ENCODE assay signal across 1 cellular context in the genomic region with DNA sequence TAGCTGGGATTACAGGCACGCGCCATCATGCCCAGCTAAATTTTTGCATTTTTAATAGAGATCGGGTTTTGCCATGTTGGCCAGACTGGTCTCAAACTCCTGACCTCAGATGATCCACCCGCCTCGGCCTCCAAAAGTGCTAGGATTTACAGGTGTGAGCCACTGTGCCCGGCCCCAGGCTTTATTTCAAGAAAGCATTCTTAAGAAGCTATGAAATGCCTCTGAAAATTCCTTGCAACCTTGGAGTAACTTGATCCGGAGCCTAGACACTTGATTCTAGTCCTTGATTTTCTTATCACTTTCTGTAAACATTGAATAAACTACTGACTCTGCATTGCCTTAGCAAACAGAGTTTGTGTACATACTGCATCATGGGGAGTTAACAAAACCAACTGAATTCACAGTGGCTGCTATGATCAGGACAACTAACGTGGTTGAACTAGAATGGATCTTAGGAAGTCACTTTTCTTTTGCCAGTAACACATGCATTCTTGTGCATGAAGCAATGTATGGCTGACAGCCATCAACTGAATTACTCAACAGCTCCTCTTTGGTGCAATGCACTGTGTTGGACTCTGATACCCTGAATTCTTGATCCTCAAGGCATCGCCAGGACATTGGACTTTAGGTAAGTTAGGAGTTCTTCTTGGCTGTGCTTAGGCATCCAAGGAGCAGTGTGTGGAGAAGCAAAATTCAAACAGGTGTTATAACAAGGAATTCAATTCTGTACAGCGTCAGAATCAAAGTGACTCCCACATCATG.
TF ChIP-seq lines count a peak whose summit lies in the region.

No MANE protein-coding gene starts in this region.

TF ChIP-seq in HepG2, 621 proteins besides CTCF, POLR2A, EP300 and RAD21 (continued from another document and continues in another):
- TF ChIP-seq, protein P1, sequence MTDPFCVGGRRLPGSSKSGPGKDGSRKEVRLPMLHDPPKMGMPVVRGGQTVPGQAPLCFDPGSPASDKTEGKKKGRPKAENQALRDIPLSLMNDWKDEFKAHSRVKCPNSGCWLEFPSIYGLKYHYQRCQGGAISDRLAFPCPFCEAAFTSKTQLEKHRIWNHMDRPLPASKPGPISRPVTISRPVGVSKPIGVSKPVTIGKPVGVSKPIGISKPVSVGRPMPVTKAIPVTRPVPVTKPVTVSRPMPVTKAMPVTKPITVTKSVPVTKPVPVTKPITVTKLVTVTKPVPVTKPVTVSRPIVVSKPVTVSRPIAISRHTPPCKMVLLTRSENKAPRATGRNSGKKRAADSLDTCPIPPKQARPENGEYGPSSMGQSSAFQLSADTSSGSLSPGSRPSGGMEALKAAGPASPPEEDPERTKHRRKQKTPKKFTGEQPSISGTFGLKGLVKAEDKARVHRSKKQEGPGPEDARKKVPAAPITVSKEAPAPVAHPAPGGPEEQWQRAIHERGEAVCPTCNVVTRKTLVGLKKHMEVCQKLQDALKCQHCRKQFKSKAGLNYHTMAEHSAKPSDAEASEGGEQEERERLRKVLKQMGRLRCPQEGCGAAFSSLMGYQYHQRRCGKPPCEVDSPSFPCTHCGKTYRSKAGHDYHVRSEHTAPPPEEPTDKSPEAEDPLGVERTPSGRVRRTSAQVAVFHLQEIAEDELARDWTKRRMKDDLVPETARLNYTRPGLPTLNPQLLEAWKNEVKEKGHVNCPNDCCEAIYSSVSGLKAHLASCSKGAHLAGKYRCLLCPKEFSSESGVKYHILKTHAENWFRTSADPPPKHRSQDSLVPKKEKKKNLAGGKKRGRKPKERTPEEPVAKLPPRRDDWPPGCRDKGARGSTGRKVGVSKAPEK (CRISPR knock-in tag; IDR thresholded peaks at IDR 0.05; ENCODE audit: borderline replicate concordance): peak; percentile 99
- peak; percentile 99 for TF ChIP-seq HMG20A (CRISPR knock-in tag; IDR thresholded peaks at IDR 0.05; ENCODE audit: borderline replicate concordance)
- peak; percentile 81 for TF ChIP-seq GLI4 (CRISPR knock-in tag; IDR thresholded peaks at IDR 0.05; ENCODE audit: borderline replicate concordance)
- TF ChIP-seq, protein P2, sequence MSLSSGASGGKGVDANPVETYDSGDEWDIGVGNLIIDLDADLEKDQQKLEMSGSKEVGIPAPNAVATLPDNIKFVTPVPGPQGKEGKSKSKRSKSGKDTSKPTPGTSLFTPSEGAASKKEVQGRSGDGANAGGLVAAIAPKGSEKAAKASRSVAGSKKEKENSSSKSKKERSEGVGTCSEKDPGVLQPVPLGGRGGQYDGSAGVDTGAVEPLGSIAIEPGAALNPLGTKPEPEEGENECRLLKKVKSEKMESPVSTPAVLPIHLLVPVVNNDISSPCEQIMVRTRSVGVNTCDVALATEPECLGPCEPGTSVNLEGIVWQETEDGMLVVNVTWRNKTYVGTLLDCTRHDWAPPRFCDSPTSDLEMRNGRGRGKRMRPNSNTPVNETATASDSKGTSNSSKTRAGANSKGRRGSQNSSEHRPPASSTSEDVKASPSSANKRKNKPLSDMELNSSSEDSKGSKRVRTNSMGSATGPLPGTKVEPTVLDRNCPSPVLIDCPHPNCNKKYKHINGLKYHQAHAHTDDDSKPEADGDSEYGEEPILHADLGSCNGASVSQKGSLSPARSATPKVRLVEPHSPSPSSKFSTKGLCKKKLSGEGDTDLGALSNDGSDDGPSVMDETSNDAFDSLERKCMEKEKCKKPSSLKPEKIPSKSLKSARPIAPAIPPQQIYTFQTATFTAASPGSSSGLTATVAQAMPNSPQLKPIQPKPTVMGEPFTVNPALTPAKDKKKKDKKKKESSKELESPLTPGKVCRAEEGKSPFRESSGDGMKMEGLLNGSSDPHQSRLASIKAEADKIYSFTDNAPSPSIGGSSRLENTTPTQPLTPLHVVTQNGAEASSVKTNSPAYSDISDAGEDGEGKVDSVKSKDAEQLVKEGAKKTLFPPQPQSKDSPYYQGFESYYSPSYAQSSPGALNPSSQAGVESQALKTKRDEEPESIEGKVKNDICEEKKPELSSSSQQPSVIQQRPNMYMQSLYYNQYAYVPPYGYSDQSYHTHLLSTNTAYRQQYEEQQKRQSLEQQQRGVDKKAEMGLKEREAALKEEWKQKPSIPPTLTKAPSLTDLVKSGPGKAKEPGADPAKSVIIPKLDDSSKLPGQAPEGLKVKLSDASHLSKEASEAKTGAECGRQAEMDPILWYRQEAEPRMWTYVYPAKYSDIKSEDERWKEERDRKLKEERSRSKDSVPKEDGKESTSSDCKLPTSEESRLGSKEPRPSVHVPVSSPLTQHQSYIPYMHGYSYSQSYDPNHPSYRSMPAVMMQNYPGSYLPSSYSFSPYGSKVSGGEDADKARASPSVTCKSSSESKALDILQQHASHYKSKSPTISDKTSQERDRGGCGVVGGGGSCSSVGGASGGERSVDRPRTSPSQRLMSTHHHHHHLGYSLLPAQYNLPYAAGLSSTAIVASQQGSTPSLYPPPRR (CRISPR knock-in tag; IDR thresholded peaks at IDR 0.05; ENCODE audit: borderline replicate concordance): peak; percentile 97
- TF ChIP-seq, protein P3, sequence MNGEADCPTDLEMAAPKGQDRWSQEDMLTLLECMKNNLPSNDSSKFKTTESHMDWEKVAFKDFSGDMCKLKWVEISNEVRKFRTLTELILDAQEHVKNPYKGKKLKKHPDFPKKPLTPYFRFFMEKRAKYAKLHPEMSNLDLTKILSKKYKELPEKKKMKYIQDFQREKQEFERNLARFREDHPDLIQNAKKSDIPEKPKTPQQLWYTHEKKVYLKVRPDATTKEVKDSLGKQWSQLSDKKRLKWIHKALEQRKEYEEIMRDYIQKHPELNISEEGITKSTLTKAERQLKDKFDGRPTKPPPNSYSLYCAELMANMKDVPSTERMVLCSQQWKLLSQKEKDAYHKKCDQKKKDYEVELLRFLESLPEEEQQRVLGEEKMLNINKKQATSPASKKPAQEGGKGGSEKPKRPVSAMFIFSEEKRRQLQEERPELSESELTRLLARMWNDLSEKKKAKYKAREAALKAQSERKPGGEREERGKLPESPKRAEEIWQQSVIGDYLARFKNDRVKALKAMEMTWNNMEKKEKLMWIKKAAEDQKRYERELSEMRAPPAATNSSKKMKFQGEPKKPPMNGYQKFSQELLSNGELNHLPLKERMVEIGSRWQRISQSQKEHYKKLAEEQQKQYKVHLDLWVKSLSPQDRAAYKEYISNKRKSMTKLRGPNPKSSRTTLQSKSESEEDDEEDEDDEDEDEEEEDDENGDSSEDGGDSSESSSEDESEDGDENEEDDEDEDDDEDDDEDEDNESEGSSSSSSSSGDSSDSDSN (CRISPR knock-in tag; IDR thresholded peaks at IDR 0.05): peak; percentile 54; the same call in 1 of the 2 replicates
- TF ChIP-seq, protein P4, sequence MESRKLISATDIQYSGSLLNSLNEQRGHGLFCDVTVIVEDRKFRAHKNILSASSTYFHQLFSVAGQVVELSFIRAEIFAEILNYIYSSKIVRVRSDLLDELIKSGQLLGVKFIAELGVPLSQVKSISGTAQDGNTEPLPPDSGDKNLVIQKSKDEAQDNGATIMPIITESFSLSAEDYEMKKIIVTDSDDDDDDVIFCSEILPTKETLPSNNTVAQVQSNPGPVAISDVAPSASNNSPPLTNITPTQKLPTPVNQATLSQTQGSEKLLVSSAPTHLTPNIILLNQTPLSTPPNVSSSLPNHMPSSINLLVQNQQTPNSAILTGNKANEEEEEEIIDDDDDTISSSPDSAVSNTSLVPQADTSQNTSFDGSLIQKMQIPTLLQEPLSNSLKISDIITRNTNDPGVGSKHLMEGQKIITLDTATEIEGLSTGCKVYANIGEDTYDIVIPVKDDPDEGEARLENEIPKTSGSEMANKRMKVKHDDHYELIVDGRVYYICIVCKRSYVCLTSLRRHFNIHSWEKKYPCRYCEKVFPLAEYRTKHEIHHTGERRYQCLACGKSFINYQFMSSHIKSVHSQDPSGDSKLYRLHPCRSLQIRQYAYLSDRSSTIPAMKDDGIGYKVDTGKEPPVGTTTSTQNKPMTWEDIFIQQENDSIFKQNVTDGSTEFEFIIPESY (CRISPR knock-in tag; IDR thresholded peaks at IDR 0.05): peak; percentile 86
- peak; percentile 95 for TF ChIP-seq EHMT2 (IDR thresholded peaks at IDR 0.05; ENCODE audit: borderline replicate concordance, low read depth, low read length)
- TF ChIP-seq ZBTB7A (CRISPR knock-in tag; IDR thresholded peaks at IDR 0.05): no peak
- peak; percentile 76 for TF ChIP-seq SMYD3 (CRISPR knock-in tag; IDR thresholded peaks at IDR 0.05)
- no peak for TF ChIP-seq BRCA1 (CRISPR knock-in tag; IDR thresholded peaks at IDR 0.05)
- peak; percentile 92 for TF ChIP-seq HMG20B (CRISPR knock-in tag; conservative IDR thresholded peaks at IDR 0.05)
- TF ChIP-seq, protein P5, sequence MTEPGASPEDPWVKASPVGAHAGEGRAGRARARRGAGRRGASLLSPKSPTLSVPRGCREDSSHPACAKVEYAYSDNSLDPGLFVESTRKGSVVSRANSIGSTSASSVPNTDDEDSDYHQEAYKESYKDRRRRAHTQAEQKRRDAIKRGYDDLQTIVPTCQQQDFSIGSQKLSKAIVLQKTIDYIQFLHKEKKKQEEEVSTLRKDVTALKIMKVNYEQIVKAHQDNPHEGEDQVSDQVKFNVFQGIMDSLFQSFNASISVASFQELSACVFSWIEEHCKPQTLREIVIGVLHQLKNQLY (CRISPR knock-in tag; IDR thresholded peaks at IDR 0.05): peak; percentile 91
- TF ChIP-seq SOX13 (IDR thresholded peaks at IDR 0.05): peak; percentile 88
- TF ChIP-seq SOX13 (CRISPR knock-in tag; conservative IDR thresholded peaks at IDR 0.05 in 1 of 2, IDR thresholded peaks at IDR 0.05 in 1 of 2): peak in 1 of 2 experiments; percentile 98; a peak in 2 of 4 replicates
- no peak for TF ChIP-seq SP2 (CRISPR knock-in tag; IDR thresholded peaks at IDR 0.05)
- TF ChIP-seq, protein P6, sequence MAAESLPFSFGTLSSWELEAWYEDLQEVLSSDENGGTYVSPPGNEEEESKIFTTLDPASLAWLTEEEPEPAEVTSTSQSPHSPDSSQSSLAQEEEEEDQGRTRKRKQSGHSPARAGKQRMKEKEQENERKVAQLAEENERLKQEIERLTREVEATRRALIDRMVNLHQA (CRISPR knock-in tag; IDR thresholded peaks at IDR 0.05): no peak
- TF ChIP-seq DNMT3B (CRISPR knock-in tag; conservative IDR thresholded peaks at IDR 0.05): peak; percentile 90
- TF ChIP-seq EZH2 (conservative IDR thresholded peaks at IDR 0.05; ENCODE audit: low read depth, low read length): no peak
- peak; percentile 64; the same call in 1 of the 2 replicates for TF ChIP-seq ZNF709 (CRISPR knock-in tag; IDR thresholded peaks at IDR 0.05)
- TF ChIP-seq ZSCAN25 (CRISPR knock-in tag; IDR thresholded peaks at IDR 0.05): peak; percentile 59; the same call in 1 of the 2 replicates
- TF ChIP-seq, protein P7, sequence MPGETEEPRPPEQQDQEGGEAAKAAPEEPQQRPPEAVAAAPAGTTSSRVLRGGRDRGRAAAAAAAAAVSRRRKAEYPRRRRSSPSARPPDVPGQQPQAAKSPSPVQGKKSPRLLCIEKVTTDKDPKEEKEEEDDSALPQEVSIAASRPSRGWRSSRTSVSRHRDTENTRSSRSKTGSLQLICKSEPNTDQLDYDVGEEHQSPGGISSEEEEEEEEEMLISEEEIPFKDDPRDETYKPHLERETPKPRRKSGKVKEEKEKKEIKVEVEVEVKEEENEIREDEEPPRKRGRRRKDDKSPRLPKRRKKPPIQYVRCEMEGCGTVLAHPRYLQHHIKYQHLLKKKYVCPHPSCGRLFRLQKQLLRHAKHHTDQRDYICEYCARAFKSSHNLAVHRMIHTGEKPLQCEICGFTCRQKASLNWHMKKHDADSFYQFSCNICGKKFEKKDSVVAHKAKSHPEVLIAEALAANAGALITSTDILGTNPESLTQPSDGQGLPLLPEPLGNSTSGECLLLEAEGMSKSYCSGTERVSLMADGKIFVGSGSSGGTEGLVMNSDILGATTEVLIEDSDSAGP (CRISPR knock-in tag; IDR thresholded peaks at IDR 0.05; ENCODE audit: borderline replicate concordance): peak; percentile 54
- no peak for TF ChIP-seq GPN1 (CRISPR knock-in tag; IDR thresholded peaks at IDR 0.05; ENCODE audit: borderline replicate concordance)
- TF ChIP-seq, protein P8, sequence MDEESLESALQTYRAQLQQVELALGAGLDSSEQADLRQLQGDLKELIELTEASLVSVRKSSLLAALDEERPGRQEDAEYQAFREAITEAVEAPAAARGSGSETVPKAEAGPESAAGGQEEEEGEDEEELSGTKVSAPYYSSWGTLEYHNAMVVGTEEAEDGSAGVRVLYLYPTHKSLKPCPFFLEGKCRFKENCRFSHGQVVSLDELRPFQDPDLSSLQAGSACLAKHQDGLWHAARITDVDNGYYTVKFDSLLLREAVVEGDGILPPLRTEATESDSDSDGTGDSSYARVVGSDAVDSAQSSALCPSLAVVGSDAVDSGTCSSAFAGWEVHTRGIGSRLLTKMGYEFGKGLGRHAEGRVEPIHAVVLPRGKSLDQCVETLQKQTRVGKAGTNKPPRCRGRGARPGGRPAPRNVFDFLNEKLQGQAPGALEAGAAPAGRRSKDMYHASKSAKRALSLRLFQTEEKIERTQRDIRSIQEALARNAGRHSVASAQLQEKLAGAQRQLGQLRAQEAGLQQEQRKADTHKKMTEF (CRISPR knock-in tag; IDR thresholded peaks at IDR 0.05): peak; percentile 99
- TF ChIP-seq PRPF4 (IDR thresholded peaks at IDR 0.05; ENCODE audit: low read depth, low read length, poor library complexity, severe bottlenecking): no peak
- no peak; the same call in 1 of the 2 replicates for TF ChIP-seq ZNF629 (CRISPR knock-in tag; conservative IDR thresholded peaks at IDR 0.05)
- TF ChIP-seq, protein P9, sequence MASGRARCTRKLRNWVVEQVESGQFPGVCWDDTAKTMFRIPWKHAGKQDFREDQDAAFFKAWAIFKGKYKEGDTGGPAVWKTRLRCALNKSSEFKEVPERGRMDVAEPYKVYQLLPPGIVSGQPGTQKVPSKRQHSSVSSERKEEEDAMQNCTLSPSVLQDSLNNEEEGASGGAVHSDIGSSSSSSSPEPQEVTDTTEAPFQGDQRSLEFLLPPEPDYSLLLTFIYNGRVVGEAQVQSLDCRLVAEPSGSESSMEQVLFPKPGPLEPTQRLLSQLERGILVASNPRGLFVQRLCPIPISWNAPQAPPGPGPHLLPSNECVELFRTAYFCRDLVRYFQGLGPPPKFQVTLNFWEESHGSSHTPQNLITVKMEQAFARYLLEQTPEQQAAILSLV (CRISPR knock-in tag; IDR thresholded peaks at IDR 0.05; ENCODE audit: borderline replicate concordance): no peak
- TF ChIP-seq FOXO1 (CRISPR knock-in tag; IDR thresholded peaks at IDR 0.05): peak; percentile 92
- no peak for TF ChIP-seq RFX1 (IDR thresholded peaks at IDR 0.05)
- TF ChIP-seq, protein P10, sequence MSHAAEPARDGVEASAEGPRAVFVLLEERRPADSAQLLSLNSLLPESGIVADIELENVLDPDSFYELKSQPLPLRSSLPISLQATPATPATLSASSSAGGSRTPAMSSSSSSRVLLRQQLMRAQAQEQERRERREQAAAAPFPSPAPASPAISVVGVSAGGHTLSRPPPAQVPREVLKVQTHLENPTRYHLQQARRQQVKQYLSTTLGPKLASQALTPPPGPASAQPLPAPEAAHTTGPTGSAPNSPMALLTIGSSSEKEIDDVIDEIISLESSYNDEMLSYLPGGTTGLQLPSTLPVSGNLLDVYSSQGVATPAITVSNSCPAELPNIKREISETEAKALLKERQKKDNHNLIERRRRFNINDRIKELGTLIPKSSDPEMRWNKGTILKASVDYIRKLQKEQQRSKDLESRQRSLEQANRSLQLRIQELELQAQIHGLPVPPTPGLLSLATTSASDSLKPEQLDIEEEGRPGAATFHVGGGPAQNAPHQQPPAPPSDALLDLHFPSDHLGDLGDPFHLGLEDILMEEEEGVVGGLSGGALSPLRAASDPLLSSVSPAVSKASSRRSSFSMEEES (CRISPR knock-in tag; IDR thresholded peaks at IDR 0.05): peak; percentile 90
- TF ChIP-seq STAG1 (CRISPR knock-in tag; IDR thresholded peaks at IDR 0.05): peak; percentile 50
- TF ChIP-seq PAF1 (CRISPR knock-in tag; IDR thresholded peaks at IDR 0.05): no peak
- peak; percentile 93 for TF ChIP-seq ZNF12 (CRISPR knock-in tag; IDR thresholded peaks at IDR 0.05)
- peak; percentile 47; the same call in 1 of the 2 replicates for TF ChIP-seq SPEN (CRISPR knock-in tag; IDR thresholded peaks at IDR 0.05; ENCODE audit: low read depth)
- TF ChIP-seq ZSCAN20 (CRISPR knock-in tag; IDR thresholded peaks at IDR 0.05; ENCODE audit: borderline replicate concordance): no peak
- TF ChIP-seq ZBTB7B (CRISPR knock-in tag; IDR thresholded peaks at IDR 0.05): peak; percentile 64
- peak; percentile 93 for TF ChIP-seq RXRB (CRISPR knock-in tag; IDR thresholded peaks at IDR 0.05; ENCODE audit: borderline replicate concordance)
- no peak for TF ChIP-seq ZNF160 (CRISPR knock-in tag; IDR thresholded peaks at IDR 0.05)
